Comparison of ENCODE assay signal across 26 cellular contexts in the genomic region with DNA sequence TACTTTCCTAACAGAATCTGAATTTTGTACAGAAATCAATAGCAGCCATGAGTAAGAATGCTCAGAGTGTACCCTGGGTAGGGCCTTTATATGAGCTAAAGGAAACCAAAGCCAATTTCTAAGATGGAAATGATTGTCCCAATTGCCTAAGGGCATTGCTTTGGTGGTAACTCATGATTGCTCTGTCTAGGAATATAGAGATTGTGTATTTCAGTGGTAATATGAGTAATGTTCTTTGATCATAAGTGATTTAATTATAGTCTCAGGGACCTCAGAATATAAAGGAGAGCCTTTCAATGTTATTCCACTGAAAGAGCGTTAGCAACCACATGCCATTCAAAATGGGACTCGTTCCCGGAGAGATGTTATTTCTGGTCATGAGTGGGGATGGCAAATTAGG.
DNase-seq lines count a peak whose midpoint lies in the region; ATAC-seq and TF ChIP-seq lines count a peak whose summit lies in the region.
"Had no signal": no experiment of that assay in that cellular context is flagged by ENCODE, and none has a peak within 500 bp of the region (broad histone marks: within the 10 kb centered on the region; RNA-seq: fewer than 3 reads in every experiment).

No MANE protein-coding gene starts in this region.

- H3K27me3 ChIP-seq in adipocyte (replicated peaks; ENCODE audit: control insufficient read depth, insufficient read depth, low read length) = no peaks in the 10 kb centered on the region
- no peaks in the 10 kb centered on the region for H3K27me3 ChIP-seq in stomach
- no peaks in the 10 kb centered on the region for H3K27me3 ChIP-seq in PC-3 (ENCODE audit: low read length)
- no peaks in the 10 kb centered on the region for H3K27me3 ChIP-seq in gastrocnemius medialis
- H3K27me3 ChIP-seq: Peyer's patch, suprapubic skin, upper lobe of left lung had no signal

- peaks cover 22% of the 10 kb centered on the region for H3K4me1 ChIP-seq in adipocyte (ENCODE audit: control insufficient read depth, insufficient read depth, low read length)
- H3K4me1 ChIP-seq in stomach = no peaks in the 10 kb centered on the region
- no peaks in the 10 kb centered on the region for H3K4me1 ChIP-seq in PC-3 (ENCODE audit: insufficient read depth, low read length)
- no peaks in the 10 kb centered on the region for H3K4me1 ChIP-seq in gastrocnemius medialis
- H3K4me1 ChIP-seq: Peyer's patch, suprapubic skin, upper lobe of left lung had no signal

- H3K4me2 ChIP-seq in PC-3 (ENCODE audit: low read length) = no peak overlapping the region

- WGBS in stomach, 5 donors = 91 to 100% (median 96%) methylated on average over 3 of the region's 3 CpGs

- BruUV-seq in PC-3 (replicated peaks; lab: Mats Ljungman, UMichigan) = no TSS peak

- peak; percentile 14 to 38 for DNase-seq in NCI-H2081 (lab: John Stamatoyannopoulos, UW)
- no peak for DNase-seq in NCI-H2081 treated with DMSO at 0.1 percent for 48 hours (lab: John Stamatoyannopoulos, UW)
- peak; percentile 9 for DNase-seq in NCI-H128 (lab: John Stamatoyannopoulos, UW; ENCODE audit: unreplicated experiment)
- peak; percentile 49 for DNase-seq in adipocyte (ENCODE audit: low read depth)
- DNase-seq in renal cortical epithelial cell (ENCODE audit: low read depth) = peak; percentile 16
- no peak for DNase-seq in stomach
- DNase-seq in PC-3 = no peak
- no peak for DNase-seq in gastrocnemius medialis
- DNase-seq: activated CD4-positive, alpha-beta T cell treated with anti-CD3 and anti-CD28 coated beads, Interleukin-2, amount 10 ng/mL, durations not matched to agents 24 days and 14 days; activated CD8-positive, alpha-beta memory T cell treated with anti-CD3 and anti-CD28 coated beads for 24 hours; activated T-cell treated with anti-CD3 and anti-CD28 coated beads for 4 hours; dorsolateral prefrontal cortex; immature natural killer cell; KBM-7; MM.1S; NCI-H1694; NCI-H524 treated with DMSO at 0.1 percent for 48 hours; Peyer's patch; retina; SHP77 treated with DMSO at 0.1 percent for 48 hours; small intestine; stimulated activated naive B cell treated with anti-CD40 and anti-IgM and Interleukin-4, amounts not matched to agents 10 μg/mL and 1 μg/mL and 100 μg/mL, for 72 hours; SW 1271; upper lobe of left lung had no signal

- intact Hi-C loops in stomach (cut with DNase I; ENCODE audit: low total_unique reads) (no loop called here), PC-3 (cut with micrococcal nuclease) (no loop called here), gastrocnemius medialis (cut with DNase I; ENCODE audit: low total_unique reads) (no loop called here)

- H3K4me3 ChIP-seq in adipocyte (ENCODE audit: low read length) (no peak overlapping the region), stomach (no peak overlapping the region), PC-3 (ENCODE audit: low read length) (no peak overlapping the region), gastrocnemius medialis (no peak overlapping the region)
- H3K4me3 ChIP-seq: dorsolateral prefrontal cortex, Peyer's patch, suprapubic skin, upper lobe of left lung had no signal

- H3K9me3 ChIP-seq in adipocyte (ENCODE audit: control insufficient read depth, low read length) (peaks cover 6% of the 10 kb centered on the region), stomach (no peaks in the 10 kb centered on the region), PC-3 (ENCODE audit: low read length) (no peaks in the 10 kb centered on the region), gastrocnemius medialis (no peaks in the 10 kb centered on the region)
- H3K9me3 ChIP-seq: Peyer's patch, suprapubic skin, upper lobe of left lung had no signal

- no peak for TF ChIP-seq EP300 in stomach (IDR thresholded peaks at IDR 0.05)

- no peak for ATAC-seq in PC-3
- no peak for ATAC-seq in gastrocnemius medialis
- ATAC-seq: stimulated activated naive B cell treated with anti-CD40 and anti-IgM and Interleukin-4, amounts not matched to agents 10 μg/mL and 1 μg/mL and 100 μg/mL, for 72 hours had no signal

- CTCF ChIA-PET in PC-3 (lab: Charles Lee) = interaction anchor here (0.6 kb wide), 1 partner anchor 680 kb away, joined by 3 read pairs; no protein-coding TSS in a partner anchor

- H3K9ac ChIP-seq in adipocyte (ENCODE audit: low read length) (no peak overlapping the region), PC-3 (ENCODE audit: low read length) (no peak overlapping the region)

- POLR2A ChIA-PET in PC-3 (lab: Charles Lee; ENCODE audit: unreplicated experiment) = no interaction called here

- H3K9me2 ChIP-seq in PC-3 (replicated peaks; ENCODE audit: low read length) = no peaks in the 10 kb centered on the region

- no peak overlapping the region for H2AFZ ChIP-seq in PC-3 (ENCODE audit: low read length)

- H3K79me2 ChIP-seq in PC-3 (ENCODE audit: low read length) = no peaks in the 10 kb centered on the region

- no peak for TF ChIP-seq CTCF in stomach (IDR thresholded peaks at IDR 0.05)
- no peak for TF ChIP-seq CTCF in PC-3 (conservative IDR thresholded peaks at IDR 0.05; ENCODE audit: low read depth, low read length)
- no peak for TF ChIP-seq CTCF in gastrocnemius medialis (IDR thresholded peaks at IDR 0.05 in 4 of 5, conservative IDR thresholded peaks at IDR 0.05 in 1 of 5)

- H3K27ac ChIP-seq in stomach = no peak overlapping the region
- H3K27ac ChIP-seq in PC-3 (ENCODE audit: low read length) = no peak overlapping the region
- H3K27ac ChIP-seq in gastrocnemius medialis = no peak overlapping the region
- H3K27ac ChIP-seq: HL-60, Peyer's patch, suprapubic skin, upper lobe of left lung had no signal

- no peak for TF ChIP-seq POLR2A in stomach (IDR thresholded peaks at IDR 0.05)
- TF ChIP-seq POLR2A in gastrocnemius medialis (IDR thresholded peaks at IDR 0.05) = no peak

- H3F3A ChIP-seq in PC-3 (ENCODE audit: low read length, unreplicated experiment) = no peaks in the 10 kb centered on the region

- H4K20me1 ChIP-seq in PC-3 (ENCODE audit: low read length) = no peaks in the 10 kb centered on the region

- in situ Hi-C loops in gastrocnemius medialis (cut with MboI; ENCODE audit: low sequenced_read_pairs in 4 of 4) = no loop called here

- H3K36me3 ChIP-seq in adipocyte (ENCODE audit: control insufficient read depth, insufficient read depth, low read length, severe bottlenecking) (no peaks in the 10 kb centered on the region), stomach (no peaks in the 10 kb centered on the region), PC-3 (ENCODE audit: low read depth, low read length) (no peaks in the 10 kb centered on the region), gastrocnemius medialis (no peaks in the 10 kb centered on the region)
- H3K36me3 ChIP-seq: Peyer's patch, suprapubic skin, upper lobe of left lung had no signal

Comparison
In these comparisons a context has a peak if more than half of its experiments do, and no peak if none do; other contexts are left out.
1. DNase-seq: peak in NCI-H2081 (2 of 2), NCI-H128 (single experiment), adipocyte (single experiment) and renal cortical epithelial cell (single experiment); none in NCI-H2081 treated with DMSO at 0.1 percent for 48 hours (single experiment), stomach (single experiment), PC-3 (single experiment) and gastrocnemius medialis (0 of 2).